Comparison of ENCODE assay signal across 11 cellular contexts in the genomic region with DNA sequence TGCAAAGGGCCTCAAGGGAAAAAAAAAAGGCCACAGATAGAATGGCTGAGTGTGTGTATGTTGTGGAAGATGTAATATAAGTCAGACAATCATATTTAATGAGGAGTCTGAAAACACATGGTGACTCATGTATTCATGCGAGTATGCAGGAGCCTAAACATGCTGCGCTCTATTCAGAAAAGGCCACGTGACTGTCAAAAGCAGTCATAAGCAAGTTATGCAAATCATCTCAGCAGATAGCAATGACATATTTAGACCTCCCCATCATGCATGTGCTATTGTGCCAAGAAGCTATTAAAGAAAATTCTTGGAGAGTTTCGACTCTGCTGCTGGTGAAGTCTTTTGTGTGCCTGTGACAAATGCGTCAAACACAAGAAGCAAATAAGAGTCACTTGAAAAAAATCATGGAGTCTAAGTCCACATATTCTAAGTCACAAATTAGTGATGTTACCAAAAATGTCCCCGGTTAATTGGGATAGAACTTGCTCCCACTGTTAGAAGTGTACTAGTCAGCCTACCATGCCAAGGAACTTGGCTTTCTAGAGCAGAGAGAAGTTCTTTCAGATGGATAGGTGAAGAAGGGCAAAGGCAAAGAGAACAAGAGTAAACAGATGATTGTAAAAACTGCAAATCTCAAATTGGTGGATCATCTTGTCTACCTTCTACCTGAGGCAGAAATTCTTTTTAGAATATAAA. TPM values are rescaled to one million over a fixed set of nuclear protein-coding genes. Genes with fewer than 3 reads are reported as not detected.
DNase-seq lines count a peak whose midpoint lies in the region; ATAC-seq and TF ChIP-seq lines count a peak whose summit lies in the region.
"Had no signal": no experiment of that assay in that cellular context is flagged by ENCODE, and none has a peak within 500 bp of the region (broad histone marks: within the 10 kb centered on the region; RNA-seq: fewer than 3 reads in every experiment).

No MANE protein-coding gene starts in this region.

- ATAC-seq in omental fat pad (ENCODE audit: low FRiP score): no peak
- ATAC-seq: activated CD4-positive, alpha-beta T cell treated with anti-CD3 and anti-CD28 coated beads for 36 hours had no signal

- no peak overlapping the region for H3K9ac ChIP-seq in Karpas-422 (ENCODE audit: low read length)

- H3K9me3 ChIP-seq in Karpas-422 (ENCODE audit: low read length): no peaks in the 10 kb centered on the region

- no peaks in the 10 kb centered on the region for H3K9me2 ChIP-seq in Karpas-422 (replicated peaks; ENCODE audit: insufficient read depth, low read length)

- no peaks in the 10 kb centered on the region for H3K79me2 ChIP-seq in Karpas-422 (ENCODE audit: low read length)

- H3K4me2 ChIP-seq in Karpas-422 (ENCODE audit: low read depth, low read length, poor library complexity, severe bottlenecking): no peak overlapping the region

- TF ChIP-seq CTCF in omental fat pad (IDR thresholded peaks at IDR 0.05): no peak

- peaks cover 7% of the 10 kb centered on the region for H3K4me1 ChIP-seq in Karpas-422 (ENCODE audit: low read length)

- no peaks in the 10 kb centered on the region for H3K36me3 ChIP-seq in Karpas-422 (ENCODE audit: insufficient read depth, low read length)

- H3K27ac ChIP-seq in Karpas-422 (ENCODE audit: low read length): no peak overlapping the region
- H3K27ac ChIP-seq: skin epidermis had no signal

- no peaks in the 10 kb centered on the region for H4K20me1 ChIP-seq in Karpas-422 (ENCODE audit: insufficient read depth, low read depth, low read length)

- no peaks in the 10 kb centered on the region for H3K27me3 ChIP-seq in Karpas-422 (ENCODE audit: low read length)

- H2AFZ ChIP-seq in Karpas-422 (ENCODE audit: low read length): no peak overlapping the region

- H3K4me3 ChIP-seq in Karpas-422 (ENCODE audit: low read length): no peak overlapping the region
- H3K4me3 ChIP-seq: skin epidermis had no signal

- peak; percentile 85 for DNase-seq in AG20443 (ENCODE audit: low spot score)
- DNase-seq in Karpas-422: peak; percentile 46
- peak; percentile 22 for DNase-seq in brain pericyte (ENCODE audit: low read depth, low spot score)
- DNase-seq in inferior parietal cortex (ENCODE audit: extremely low spot score): peak; percentile 13
- DNase-seq in T-helper 9 cell: no peak
- DNase-seq in omental fat pad (ENCODE audit: low spot score): no peak
- DNase-seq in GF-D8 (lab: John Stamatoyannopoulos, UW): no peak
- no peak for DNase-seq in activated CD4-positive, alpha-beta T cell treated with anti-CD3 and anti-CD28 coated beads for 1 hour
- DNase-seq: activated CD4-positive, alpha-beta T cell treated with anti-CD3 and anti-CD28 coated beads for 36 hours; activated effector memory CD4-positive, alpha-beta T cell treated with Interleukin-2 at 50 U/mL for 16 hours had no signal

RNA-seq across cellular contexts. Expression of a gene that starts 5.0 kb away (rescaled TPM):
- total RNA-seq in Karpas-422 (2014; rRNA removed; shearing (Covaris generic); ENCODE audit: low replicate concordance): not detected in 2 replicates
- total RNA-seq in omental fat pad: 10 to 100 TPM in 2 of 4 donors, 1 to 10 TPM in 2; 7.2 to 72.4 (median 19.0) TPM
- total RNA-seq: activated CD4-positive, alpha-beta T cell treated with anti-CD3 and anti-CD28 coated beads for 36 hours had no signal

Comparison
In these comparisons a context has a peak if more than half of its experiments do, and no peak if none do; other contexts are left out.
1. DNase-seq: peak in AG20443 (single experiment), Karpas-422 (single experiment), brain pericyte (single experiment) and inferior parietal cortex (single experiment); none in T-helper 9 cell (single experiment), omental fat pad (single experiment), GF-D8 (single experiment) and activated CD4-positive, alpha-beta T cell treated with anti-CD3 and anti-CD28 coated beads for 1 hour (single experiment).